In the genomic region with DNA sequence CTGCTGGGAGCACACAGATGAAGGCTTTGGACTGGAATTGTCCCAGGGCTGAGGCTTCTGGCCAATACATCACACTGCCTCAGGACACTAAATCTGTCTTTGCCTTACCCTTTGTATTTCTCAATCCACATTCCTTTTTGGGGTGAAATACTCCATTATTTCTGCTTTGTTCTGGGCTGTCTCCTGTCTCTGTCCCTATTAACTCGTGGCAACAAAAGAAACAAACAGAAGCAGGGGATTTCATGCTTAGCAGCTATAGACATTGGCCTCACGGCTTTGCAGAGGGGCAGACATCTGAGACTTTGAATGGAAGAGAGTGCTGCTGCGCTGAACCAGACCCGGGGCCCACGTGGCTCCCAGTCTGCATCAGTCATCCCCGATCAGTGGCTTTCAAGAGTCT, we compare ENCODE assay signal across 24 cellular contexts.
DNase-seq lines count a peak whose midpoint lies in the region; ATAC-seq and TF ChIP-seq lines count a peak whose summit lies in the region.
"Had no signal": no experiment of that assay in that cellular context is flagged by ENCODE, and none has a peak within 500 bp of the region (broad histone marks: within the 10 kb centered on the region; RNA-seq: fewer than 3 reads in every experiment).

No MANE protein-coding gene starts in this region.

- ATAC-seq in GM18511 (IDR thresholded peaks at IDR 0.05; ENCODE audit: unreplicated experiment): no peak
- ATAC-seq: A549; activated CD8-positive, alpha-beta T cell treated with anti-CD3 and anti-CD28 coated beads for 36 hours; activated naive CD4-positive, alpha-beta T cell treated with anti-CD3 and anti-CD28 coated beads, Interleukin-2, amount 50 U/mL, for 72 hours; activated T-cell treated with anti-CD3 and anti-CD28 coated beads, Interleukin-2, amount 50 U/mL, for 4 hours; K562; stimulated activated effector memory CD8-positive, alpha-beta T cell treated with anti-CD3 and anti-CD28 coated beads, Interleukin-12 subunit alpha, Interleukin-12 subunit beta, amount 100 ng/mL, for 72 hours had no signal

- intact Hi-C loops in dorsolateral prefrontal cortex (cut with DNase I): no loop called here
- intact Hi-C loops in adrenal gland (cut with DNase I): no loop called here

- no peak for TF ChIP-seq POLR2A in adrenal gland (IDR thresholded peaks at IDR 0.05)

- peak overlapping the region; percentile 97 for H3K27ac Mint-ChIP-seq in nephron progenitor cell
- H3K27ac Mint-ChIP-seq: activated CD8-positive, alpha-beta T cell treated with anti-CD3 and anti-CD28 coated beads for 36 hours; activated naive CD4-positive, alpha-beta T cell treated with anti-CD3 and anti-CD28 coated beads, Interleukin-2, amount 50 U/mL, for 72 hours; stimulated activated effector memory CD8-positive, alpha-beta T cell treated with anti-CD3 and anti-CD28 coated beads, Interleukin-12 subunit alpha, Interleukin-12 subunit beta, amount 100 ng/mL, for 72 hours had no signal

- TF ChIP-seq CTCF in BJ (IDR thresholded peaks at IDR 0.05; ENCODE audit: insufficient read depth, low read depth, low read length) (no peak), nephron progenitor cell (IDR thresholded peaks at IDR 0.05) (no peak), dorsolateral prefrontal cortex (IDR thresholded peaks at IDR 0.05 in 54 of 56, conservative IDR thresholded peaks at IDR 0.05 in 2 of 56; ENCODE audit: low read depth in 1 of 56, partially characterized antibody in 56 of 56) (no peak), adrenal gland (IDR thresholded peaks at IDR 0.05) (no peak)

- H3K27ac ChIP-seq in dorsolateral prefrontal cortex (no peak overlapping the region), adrenal gland (no peak overlapping the region)
- H3K27ac ChIP-seq: A549, cardiac muscle cell, HL-60, thoracic aorta had no signal

- peaks cover 19% of the 10 kb centered on the region for H3K36me3 Mint-ChIP-seq in nephron progenitor cell (ENCODE audit: low read depth)
- H3K36me3 Mint-ChIP-seq: stimulated activated effector memory CD8-positive, alpha-beta T cell treated with anti-CD3 and anti-CD28 coated beads, Interleukin-12 subunit alpha, Interleukin-12 subunit beta, amount 100 ng/mL, for 72 hours had no signal

- H3K27me3 Mint-ChIP-seq in nephron progenitor cell (ENCODE audit: low read depth, poor library complexity): peaks cover 2% of the 10 kb centered on the region
- H3K27me3 Mint-ChIP-seq: activated CD8-positive, alpha-beta T cell treated with anti-CD3 and anti-CD28 coated beads for 36 hours had no signal

- peaks cover 0 to 5% of the 10 kb centered on the region in 2 donors for H3K4me1 ChIP-seq in adrenal gland (replicated peaks in 1 of 2)
- H3K4me1 ChIP-seq: A549 had no signal

- H3K4me3 Mint-ChIP-seq in nephron progenitor cell: peak overlapping the region; percentile 41
- H3K4me3 Mint-ChIP-seq: activated CD8-positive, alpha-beta T cell treated with anti-CD3 and anti-CD28 coated beads for 36 hours; activated T-cell treated with anti-CD3 and anti-CD28 coated beads, Interleukin-2, amount 50 U/mL, for 4 hours; stimulated activated effector memory CD8-positive, alpha-beta T cell treated with anti-CD3 and anti-CD28 coated beads, Interleukin-12 subunit alpha, Interleukin-12 subunit beta, amount 100 ng/mL, for 72 hours had no signal

- H3K27me3 ChIP-seq in BJ (ENCODE audit: control insufficient read depth, insufficient read depth, low read length) (no peaks in the 10 kb centered on the region), dorsolateral prefrontal cortex (no peaks in the 10 kb centered on the region), adrenal gland (no peaks in the 10 kb centered on the region)
- H3K27me3 ChIP-seq: cardiac muscle cell had no signal

- peak; percentile 40 for DNase-seq in BJ (ENCODE audit: low read depth)
- DNase-seq in M059J (ENCODE audit: low read depth): peak; percentile 13
- peak; percentile 51 for DNase-seq in fibroblast of gingiva (ENCODE audit: low read depth)
- DNase-seq in nephron progenitor cell: peak; percentile 30
- DNase-seq in NCI-H1105 treated with DMSO at 0.1 percent for 48 hours (lab: John Stamatoyannopoulos, UW): no peak
- DNase-seq in dorsolateral prefrontal cortex: no peak
- DNase-seq in adrenal gland: no peak
- DNase-seq: activated CD8-positive, alpha-beta T cell treated with anti-CD3 and anti-CD28 coated beads for 36 hours; activated T-cell treated with anti-CD3 and anti-CD28 coated beads, Interleukin-2, amount 50 U/mL, for 4 hours; effector CD4-positive, alpha-beta T cell; NCI-H1092; NCI-H2081 treated with DMSO at 0.1 percent for 48 hours; NCI-H510A treated with DMSO at 0.1 percent for 48 hours; OCI-M1; SIG-M5; T-helper 1 cell had no signal

- H3K4me3 ChIP-seq in BJ (ENCODE audit: low read depth, low read length): no peak overlapping the region
- no peak overlapping the region for H3K4me3 ChIP-seq in dorsolateral prefrontal cortex
- no peak overlapping the region for H3K4me3 ChIP-seq in adrenal gland
- H3K4me3 ChIP-seq: A549, cardiac muscle cell, K562, thoracic aorta had no signal

- WGBS in adrenal gland, 4 donors: 74 to 84% (median 76%) methylated on average over 6 of the region's 6 CpGs

- no peaks in the 10 kb centered on the region for H3K9me3 ChIP-seq in adrenal gland (replicated peaks in 1 of 3)
- H3K9me3 ChIP-seq: A549, thoracic aorta had no signal

- H3K36me3 ChIP-seq in BJ (ENCODE audit: control insufficient read depth, insufficient read depth, low read length) (no peaks in the 10 kb centered on the region), adrenal gland (replicated peaks in 1 of 2) (no peaks in the 10 kb centered on the region)
- H3K36me3 ChIP-seq: cardiac muscle cell, thoracic aorta had no signal

- H3K9me3 Mint-ChIP-seq in nephron progenitor cell: peaks cover 22% of the 10 kb centered on the region
- H3K9me3 Mint-ChIP-seq: activated CD8-positive, alpha-beta T cell treated with anti-CD3 and anti-CD28 coated beads for 36 hours; stimulated activated effector memory CD8-positive, alpha-beta T cell treated with anti-CD3 and anti-CD28 coated beads, Interleukin-12 subunit alpha, Interleukin-12 subunit beta, amount 100 ng/mL, for 72 hours had no signal

- H3K4me1 Mint-ChIP-seq in nephron progenitor cell: peaks cover 70% of the 10 kb centered on the region

- POLR2A ChIA-PET in BJ (lab: Charles Lee): no interaction called here

- CTCF ChIA-PET in BJ (lab: Yijun Ruan, JAX): no interaction called here

Comparison
In these comparisons a context has a peak if more than half of its experiments do, and no peak if none do; other contexts are left out.
1. DNase-seq: peak in BJ (single experiment), M059J (single experiment), fibroblast of gingiva (single experiment) and nephron progenitor cell (single experiment); none in NCI-H1105 treated with DMSO at 0.1 percent for 48 hours (single experiment), dorsolateral prefrontal cortex (0 of 10) and adrenal gland (0 of 7).